In genomic region chr1:227999056-227999930, GRCh38 we compare ENCODE assay signal across 8 cellular contexts. TPM values are rescaled to one million over a fixed set of nuclear protein-coding genes. Genes with fewer than 3 reads are reported as not detected.
A peak's percentile ranks its signal among the peaks of the same experiment; 100 is the strongest.
DNase-seq lines count a peak whose midpoint lies in the region; ATAC-seq and TF ChIP-seq lines count a peak whose summit lies in the region.

No MANE protein-coding gene starts in this region.

- H3K4me1 ChIP-seq in GM23338 (ENCODE audit: insufficient read depth), result no peaks in the 10 kb centered on the region; the same call in 1 of the 2 replicates

- H3K9me3 Mint-ChIP-seq in GM23338, result peaks cover 26% of the 10 kb centered on the region
- H3K9me3 Mint-ChIP-seq in activated naive CD4-positive, alpha-beta T cell treated with anti-CD3 and anti-CD28 coated beads for 36 hours, result peaks cover 27% of the 10 kb centered on the region

- H3K36me3 Mint-ChIP-seq in GM23338 (ENCODE audit: low read depth), result no peaks in the 10 kb centered on the region
- H3K36me3 Mint-ChIP-seq in activated naive CD4-positive, alpha-beta T cell treated with anti-CD3 and anti-CD28 coated beads for 36 hours (ENCODE audit: low read depth), result no peaks in the 10 kb centered on the region

- TF ChIP-seq CTCF in GM23338 (conservative IDR thresholded peaks at IDR 0.05; ENCODE audit: low read depth in 2 of 2), result peak; percentile 84 to 98
- TF ChIP-seq CTCF in LNCaP clone FGC (IDR thresholded peaks at IDR 0.05; ENCODE audit: control insufficient read depth, extremely low read depth, insufficient read depth), result peak; percentile 93

- CTCF ChIA-PET in activated naive CD4-positive, alpha-beta T cell treated with anti-CD3 and anti-CD28 coated beads for 36 hours (lab: Charles Lee), result interaction anchor here (0.6 to 1.9 kb wide), 17 partner anchors 17 to 911 kb away, joined by 3 to 10 read pairs (median 3); no protein-coding TSS in a partner anchor

- H2AFZ ChIP-seq in GM23338, result no peak overlapping the region

- no peaks in the 10 kb centered on the region for H3K9me3 ChIP-seq in SK-N-MC (ENCODE audit: low read depth, low read length)

- intact Hi-C loops in activated naive CD4-positive, alpha-beta T cell treated with anti-CD3 and anti-CD28 coated beads for 36 hours (cut with micrococcal nuclease), result loop anchor here (1.0 to 2.0 kb wide), 3 partner anchors 104 to 516 kb away; partner anchors contain the start of gene C1orf35
- intact Hi-C loops in Right ventricle myocardium superior (cut with DNase I), result no loop called here

- H3K4me3 ChIP-seq in GM23338 (no peak overlapping the region), LNCaP clone FGC (ENCODE audit: low read depth, low read length) (no peak overlapping the region), SK-N-MC (no peak overlapping the region)

- H3K36me3 ChIP-seq in GM23338 (ENCODE audit: insufficient read depth), result no peaks in the 10 kb centered on the region
- H3K36me3 ChIP-seq in SK-N-MC (ENCODE audit: insufficient read depth, low read length), result no peaks in the 10 kb centered on the region

- no peak overlapping the region for H3K27ac Mint-ChIP-seq in GM23338
- H3K27ac Mint-ChIP-seq in activated naive CD4-positive, alpha-beta T cell treated with anti-CD3 and anti-CD28 coated beads for 36 hours, result no peak overlapping the region

- H3K9me2 ChIP-seq in GM23338 (ENCODE audit: insufficient read depth), result no peaks in the 10 kb centered on the region

- no peak overlapping the region for H3K9ac ChIP-seq in SK-N-MC (ENCODE audit: insufficient read length)

- peak; percentile 85 for DNase-seq in ELR (ENCODE audit: low read depth)
- DNase-seq in GM23338 (ENCODE audit: low spot score), result peak; percentile 92
- DNase-seq in LNCaP clone FGC (ENCODE audit: low read depth), result peak; percentile 52
- peak; percentile 8 for DNase-seq in SK-N-MC (ENCODE audit: low read depth, low spot score)
- DNase-seq in activated naive CD4-positive, alpha-beta T cell treated with anti-CD3 and anti-CD28 coated beads for 36 hours, result peak; percentile 86
- peak; percentile 63 for DNase-seq in Right ventricle myocardium superior
- DNase-seq in retina, result peak; percentile 80

- H3K4me3 Mint-ChIP-seq in GM23338, result no peak overlapping the region
- no peak overlapping the region for H3K4me3 Mint-ChIP-seq in activated naive CD4-positive, alpha-beta T cell treated with anti-CD3 and anti-CD28 coated beads for 36 hours

- no peaks in the 10 kb centered on the region for H3K79me2 ChIP-seq in GM23338 (replicated peaks; ENCODE audit: insufficient read depth)

- no peak overlapping the region for H3K4me2 ChIP-seq in GM23338

- H4K20me1 ChIP-seq in GM23338 (replicated peaks; ENCODE audit: insufficient read depth), result no peaks in the 10 kb centered on the region; the same call in 1 of the 2 replicates

- 0 out of 3 replicates have a peak, but pooled peaks cover 3% of the 10 kb centered on the region for H3K4me1 Mint-ChIP-seq in GM23338
- no peaks in the 10 kb centered on the region for H3K4me1 Mint-ChIP-seq in activated naive CD4-positive, alpha-beta T cell treated with anti-CD3 and anti-CD28 coated beads for 36 hours (ENCODE audit: low read depth)

- H3K27me3 ChIP-seq in GM23338 (ENCODE audit: insufficient read depth), result peaks cover 60% of the 10 kb centered on the region

- peak; percentile 94 for ATAC-seq in GM23338
- ATAC-seq in Right ventricle myocardium superior (ENCODE audit: poor library complexity), result peak; percentile 91
- no peak for ATAC-seq in GM21423 (IDR thresholded peaks at IDR 0.05; ENCODE audit: unreplicated experiment)

- peaks cover 51% of the 10 kb centered on the region for H3K27me3 Mint-ChIP-seq in GM23338 (ENCODE audit: insufficient read depth, low read depth, poor library complexity)
- peaks cover 26% of the 10 kb centered on the region for H3K27me3 Mint-ChIP-seq in activated naive CD4-positive, alpha-beta T cell treated with anti-CD3 and anti-CD28 coated beads for 36 hours (ENCODE audit: low read depth)

- no peaks in the 10 kb centered on the region for H3F3A ChIP-seq in GM23338 (replicated peaks; ENCODE audit: low read depth)

- no peak overlapping the region for H3K27ac ChIP-seq in GM23338 (ENCODE audit: low read depth)
- no peak overlapping the region for H3K27ac ChIP-seq in SK-N-MC

TF ChIP-seq in GM23338, 12 proteins besides CTCF, POLR2A, EP300 and RAD21:
- TF ChIP-seq ZNF462 (CRISPR knock-in tag; IDR thresholded peaks at IDR 0.05), result no peak
TF ChIP-seq in GM23338: peak in this region for 0.

RNA-seq across cellular contexts. Expression of gene WNT3A, which starts 7.5 kb away (rescaled TPM):
- total RNA-seq in GM23338 (2014; rRNA removed; shearing (Covaris generic)), result 0.07 and 0.12 TPM in 2 replicates
- 0.40 and 0.65 TPM in 2 replicates for polyA plus RNA-seq in GM23338 (2016; fragmentation: Nextera tagmentation; extraction: Ambion mirVana)
- total RNA-seq in activated naive CD4-positive, alpha-beta T cell treated with anti-CD3 and anti-CD28 coated beads for 36 hours, result not detected
- not detected for total RNA-seq in Right ventricle myocardium superior

RNA-seq across cellular contexts. Expression of gene WNT9A, which starts 51.6 kb away (rescaled TPM):
- 1.8 and 2.0 TPM in 2 replicates for total RNA-seq in GM23338 (2014; rRNA removed; shearing (Covaris generic))
- 0.06 and 0.07 TPM in 2 replicates for polyA plus RNA-seq in GM23338 (2016; fragmentation: Nextera tagmentation; extraction: Ambion mirVana)
- not detected for total RNA-seq in activated naive CD4-positive, alpha-beta T cell treated with anti-CD3 and anti-CD28 coated beads for 36 hours
- 0.59 TPM for total RNA-seq in Right ventricle myocardium superior

Comparison
In these comparisons a context has a peak if more than half of its experiments do, and no peak if none do; other contexts are left out.
1. DNase-seq: peak in every context shown above with its lines; median percentile 92 in GM23338; 86 in activated naive CD4-positive, alpha-beta T cell treated with anti-CD3 and anti-CD28 coated beads for 36 hours; 85 in ELR; 80 in retina; 63 in Right ventricle myocardium superior; 52 in LNCaP clone FGC; 8 in SK-N-MC.